8 cellular contexts compared by ENCODE assay signal in genomic region chr7:56940050-56940449, GRCh38.
A peak's percentile ranks its signal among the peaks of the same experiment; 100 is the strongest.
DNase-seq lines count a peak whose midpoint lies in the region; ATAC-seq, FAIRE-seq and TF ChIP-seq lines count a peak whose summit lies in the region.
"Not testable (repeated sequence)": the region's sequence is repeated elsewhere in the genome, so short reads cannot be mapped to it uniquely, and the experiment has no call there.

No MANE protein-coding gene starts in this region.

- H3K9me3 ChIP-seq in spleen, result not testable (repeated sequence)

- not testable (repeated sequence) for H3K36me3 ChIP-seq in bronchial epithelial cell (ENCODE audit: control insufficient read depth, insufficient read depth, low read length); spleen

- not testable (repeated sequence) for H3K9me3 Mint-ChIP-seq in natural killer cell treated with Interleukin-12 subunit alpha and Interleukin-12 subunit beta and Interleukin-15 and Interleukin-18, amount 100 ng/mL, for 72 hours

- ATAC-seq in left ventricle myocardium superior, result not testable (repeated sequence)
- ATAC-seq in natural killer cell treated with Interleukin-12 subunit alpha and Interleukin-12 subunit beta and Interleukin-15 and Interleukin-18, amount 100 ng/mL, for 72 hours, result peak; percentile 17 to 31

- not testable (repeated sequence) for H3K27me3 ChIP-seq in bronchial epithelial cell (ENCODE audit: control insufficient read depth, insufficient read depth, low read length); spleen (replicated peaks in 1 of 7)

- not testable (repeated sequence) for H3K4me1 Mint-ChIP-seq in natural killer cell treated with Interleukin-12 subunit alpha and Interleukin-12 subunit beta and Interleukin-15 and Interleukin-18, amount 100 ng/mL, for 72 hours (ENCODE audit: low read depth in 2 of 2)

- FAIRE-seq in bronchial epithelial cell (lab: Jason Lieb, UNC), result peak; percentile 18

- not testable (repeated sequence) for H3K27me3 Mint-ChIP-seq in natural killer cell treated with Interleukin-12 subunit alpha and Interleukin-12 subunit beta and Interleukin-15 and Interleukin-18, amount 100 ng/mL, for 72 hours

- H3K4me3 ChIP-seq in bronchial epithelial cell (ENCODE audit: low read depth, low read length); spleen: not testable (repeated sequence)

- DNase-seq in Ammon's horn (ENCODE audit: low spot score) (peak; percentile 1), G401 (ENCODE audit: low spot score) (peak; percentile 4), RPMI8226 (peak; percentile 2), left ventricle myocardium superior (peak; percentile 29), kidney tubule cell (ENCODE audit: low spot score) (peak; percentile 0), spleen (peak; percentile 56)
- not testable (repeated sequence) for DNase-seq in bronchial epithelial cell (ENCODE audit: low read depth); natural killer cell treated with Interleukin-12 subunit alpha and Interleukin-12 subunit beta and Interleukin-15 and Interleukin-18, amount 100 ng/mL, for 72 hours (ENCODE audit: low spot score)

- H3K4me1 ChIP-seq in spleen, result not testable (repeated sequence)

- not testable (repeated sequence) for TF ChIP-seq POLR2A in spleen (IDR thresholded peaks at IDR 0.05)

- not testable (repeated sequence) for H3K4me3 Mint-ChIP-seq in natural killer cell treated with Interleukin-12 subunit alpha and Interleukin-12 subunit beta and Interleukin-15 and Interleukin-18, amount 100 ng/mL, for 72 hours

- WGBS in spleen, 5 donors, result 86 to 95% (median 88%) methylated on average over 2 to 4 of the region's 10 CpGs; no CpG with 5 or more reads in 2 of the 5 donors

- not testable (repeated sequence) for H3K36me3 Mint-ChIP-seq in natural killer cell treated with Interleukin-12 subunit alpha and Interleukin-12 subunit beta and Interleukin-15 and Interleukin-18, amount 100 ng/mL, for 72 hours

- H3K27ac Mint-ChIP-seq in natural killer cell treated with Interleukin-12 subunit alpha and Interleukin-12 subunit beta and Interleukin-15 and Interleukin-18, amount 100 ng/mL, for 72 hours, result not testable (repeated sequence)

- H3K27ac ChIP-seq in spleen, result not testable (repeated sequence)

- intact Hi-C loops in left ventricle myocardium superior (cut with micrococcal nuclease); spleen (cut with DNase I; ENCODE audit: low total_unique reads): not testable (repeated sequence)

- not testable (repeated sequence) for TF ChIP-seq CTCF in bronchial epithelial cell (IDR thresholded peaks at IDR 0.05; ENCODE audit: insufficient read depth, low read length, severe bottlenecking); spleen (IDR thresholded peaks at IDR 0.05 in 8 of 11, conservative IDR thresholded peaks at IDR 0.05 in 3 of 11)

- in situ Hi-C loops in G401 (cut with HindIII; ENCODE audit: low sequenced_read_pairs), result not testable (repeated sequence)
